13 cellular contexts compared by ENCODE assay signal in the genomic region with DNA sequence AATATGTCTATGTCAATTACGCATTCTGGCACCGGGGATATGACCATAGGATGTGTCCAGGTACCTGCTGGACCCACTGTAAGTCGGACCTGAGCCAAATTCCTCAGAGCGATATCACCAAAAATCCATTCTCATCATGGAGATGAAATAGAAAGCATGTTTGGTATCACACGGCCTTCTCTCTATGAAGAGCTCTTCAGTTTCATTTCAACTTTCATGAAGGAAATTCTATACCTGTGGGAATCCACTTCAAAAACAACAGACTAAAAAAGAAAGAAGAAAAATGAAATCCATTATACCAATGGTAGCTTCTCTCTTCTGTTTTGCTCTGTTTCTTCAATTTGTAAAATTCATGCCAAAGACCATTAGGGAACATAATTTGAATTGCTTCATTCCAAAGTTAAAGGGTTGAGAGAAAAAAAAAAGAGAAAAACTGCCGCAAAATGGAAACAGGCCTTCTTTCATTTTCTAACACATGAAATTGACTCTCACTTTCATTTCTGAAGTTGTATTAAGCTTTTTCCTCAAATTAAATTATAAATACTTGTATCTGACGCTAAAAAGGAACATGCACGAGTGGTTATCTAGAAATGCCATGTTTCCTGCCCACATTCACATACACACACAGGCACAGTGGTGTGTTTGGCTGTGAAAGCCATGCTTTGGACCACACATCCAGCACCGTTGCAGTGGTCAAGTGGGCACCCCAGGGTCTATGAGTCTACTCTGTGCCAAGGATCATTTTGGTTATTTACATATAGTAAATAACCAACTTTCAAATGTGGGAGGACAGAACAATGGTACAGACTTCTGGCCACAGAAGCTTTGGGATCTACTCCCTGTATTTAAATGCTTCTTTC.
DNase-seq lines count a peak whose midpoint lies in the region; ATAC-seq and TF ChIP-seq lines count a peak whose summit lies in the region.
"Had no signal": no experiment of that assay in that cellular context is flagged by ENCODE, and none has a peak within 500 bp of the region (broad histone marks: within the 10 kb centered on the region; RNA-seq: fewer than 3 reads in every experiment).

No MANE protein-coding gene starts in this region.

- H3K4me3 Mint-ChIP-seq in stimulated activated naive CD8-positive, alpha-beta T cell treated with anti-CD3 and anti-CD28 coated beads, Interleukin-15, Interleukin-2, amounts not matched to agents 100 ng/mL and 50 ng/mL, for 24 hours = peak overlapping the region; percentile 35
- H3K4me3 Mint-ChIP-seq in stimulated activated naive CD8-positive, alpha-beta T cell treated with anti-CD3 and anti-CD28 coated beads, Interleukin-15, amount 100 ng/mL, for 72 hours = no peak overlapping the region
- H3K4me3 Mint-ChIP-seq: HFFc6, immature natural killer cell, WTC11 had no signal

- DNase-seq in stimulated activated naive CD8-positive, alpha-beta T cell treated with anti-CD3 and anti-CD28 coated beads, Interleukin-15, Interleukin-2, amounts not matched to agents 100 U/mL and 50 U/mL, for 24 hours = no peak
- DNase-seq in stimulated activated naive CD8-positive, alpha-beta T cell treated with anti-CD3 and anti-CD28 coated beads, Interleukin-15, amount 100 ng/mL, for 72 hours = no peak
- DNase-seq in ACHN (no peak), RWPE1 (ENCODE audit: low spot score) (no peak), GM19240 (ENCODE audit: insufficient read length, low spot score) (no peak)
- DNase-seq: HFFc6, immature natural killer cell had no signal

- CTCF ChIA-PET in RWPE1 (lab: Yijun Ruan, JAX) = no interaction called here

- no peaks in the 10 kb centered on the region for H3K36me3 Mint-ChIP-seq in stimulated activated naive CD8-positive, alpha-beta T cell treated with anti-CD3 and anti-CD28 coated beads, Interleukin-15, Interleukin-2, amounts not matched to agents 100 ng/mL and 50 ng/mL, for 24 hours (ENCODE audit: low read depth)
- H3K36me3 Mint-ChIP-seq: immature natural killer cell, WTC11 had no signal

- H3K27ac Mint-ChIP-seq in stimulated activated naive CD8-positive, alpha-beta T cell treated with anti-CD3 and anti-CD28 coated beads, Interleukin-15, Interleukin-2, amounts not matched to agents 100 ng/mL and 50 ng/mL, for 24 hours = no peak overlapping the region
- H3K27ac Mint-ChIP-seq in stimulated activated naive CD8-positive, alpha-beta T cell treated with anti-CD3 and anti-CD28 coated beads, Interleukin-15, amount 100 ng/mL, for 72 hours = peak overlapping the region; percentile 7 to 46
- H3K27ac Mint-ChIP-seq: activated T-helper 2 cell treated with anti-CD3 and anti-CD28 coated beads, Interferon-gamma antibody, Interleukin-2, Interleukin-4, amounts not matched to agents 10 μg/mL and 5 μg/mL and 100 μg/mL, durations not matched to agents 14 hours and 24 hours and 36 hours; HFFc6; immature natural killer cell; WTC11 had no signal

- POLR2A ChIA-PET in RWPE1 (lab: Yijun Ruan, JAX; ENCODE audit: low non-redundant PET) = no interaction called here

- ATAC-seq in stimulated activated naive CD8-positive, alpha-beta T cell treated with anti-CD3 and anti-CD28 coated beads, Interleukin-15, Interleukin-2, amounts not matched to agents 100 U/mL and 50 U/mL, for 24 hours = no peak
- ATAC-seq in GM21737 (IDR thresholded peaks at IDR 0.05; ENCODE audit: unreplicated experiment) (peak; percentile 79), HG03196 (IDR thresholded peaks at IDR 0.05; ENCODE audit: unreplicated experiment) (peak; percentile 72)
- no peak for ATAC-seq in stimulated activated naive CD8-positive, alpha-beta T cell treated with anti-CD3 and anti-CD28 coated beads, Interleukin-15, amount 100 ng/mL, for 72 hours
- ATAC-seq: WTC11 had no signal

- no peaks in the 10 kb centered on the region for H3K9me3 Mint-ChIP-seq in stimulated activated naive CD8-positive, alpha-beta T cell treated with anti-CD3 and anti-CD28 coated beads, Interleukin-15, Interleukin-2, amounts not matched to agents 100 ng/mL and 50 ng/mL, for 24 hours
- H3K9me3 Mint-ChIP-seq in stimulated activated naive CD8-positive, alpha-beta T cell treated with anti-CD3 and anti-CD28 coated beads, Interleukin-15, amount 100 ng/mL, for 72 hours = no peaks in the 10 kb centered on the region
- H3K9me3 Mint-ChIP-seq: activated T-helper 2 cell treated with anti-CD3 and anti-CD28 coated beads, Interferon-gamma antibody, Interleukin-2, Interleukin-4, amounts not matched to agents 10 μg/mL and 5 μg/mL and 100 μg/mL, durations not matched to agents 14 hours and 24 hours and 36 hours; immature natural killer cell had no signal

- no peak for TF ChIP-seq CTCF in RWPE1 (conservative IDR thresholded peaks at IDR 0.05; ENCODE audit: low read depth)

- H3K27ac ChIP-seq in RWPE1 = no peak overlapping the region
- H3K27ac ChIP-seq: cardiac muscle cell had no signal

- in situ Hi-C loops in ACHN (cut with HindIII; ENCODE audit: low pct_ligation_motif_present, low pct_unique_long_range_greater_than_20kb, low sequenced_read_pairs) = no loop called here

- H3K27me3 Mint-ChIP-seq in stimulated activated naive CD8-positive, alpha-beta T cell treated with anti-CD3 and anti-CD28 coated beads, Interleukin-15, Interleukin-2, amounts not matched to agents 100 ng/mL and 50 ng/mL, for 24 hours = no peaks in the 10 kb centered on the region
- H3K27me3 Mint-ChIP-seq in stimulated activated naive CD8-positive, alpha-beta T cell treated with anti-CD3 and anti-CD28 coated beads, Interleukin-15, amount 100 ng/mL, for 72 hours = no peaks in the 10 kb centered on the region

- peaks cover 23% of the 10 kb centered on the region for H3K4me1 Mint-ChIP-seq in stimulated activated naive CD8-positive, alpha-beta T cell treated with anti-CD3 and anti-CD28 coated beads, Interleukin-15, Interleukin-2, amounts not matched to agents 100 ng/mL and 50 ng/mL, for 24 hours (ENCODE audit: low read depth)
- peaks cover 11% of the 10 kb centered on the region for H3K4me1 Mint-ChIP-seq in stimulated activated naive CD8-positive, alpha-beta T cell treated with anti-CD3 and anti-CD28 coated beads, Interleukin-15, amount 100 ng/mL, for 72 hours
- H3K4me1 Mint-ChIP-seq: WTC11 had no signal

Comparison
In these comparisons a context has a peak if more than half of its experiments do, and no peak if none do; other contexts are left out.
1. ATAC-seq: peak in GM21737 (single experiment) and HG03196 (single experiment); none in stimulated activated naive CD8-positive, alpha-beta T cell treated with anti-CD3 and anti-CD28 coated beads, Interleukin-15, Interleukin-2, amounts not matched to agents 100 U/mL and 50 U/mL, for 24 hours (single experiment) and stimulated activated naive CD8-positive, alpha-beta T cell treated with anti-CD3 and anti-CD28 coated beads, Interleukin-15, amount 100 ng/mL, for 72 hours (single experiment).